ENCODE assay signal across 14 cellular contexts in the genomic region with DNA sequence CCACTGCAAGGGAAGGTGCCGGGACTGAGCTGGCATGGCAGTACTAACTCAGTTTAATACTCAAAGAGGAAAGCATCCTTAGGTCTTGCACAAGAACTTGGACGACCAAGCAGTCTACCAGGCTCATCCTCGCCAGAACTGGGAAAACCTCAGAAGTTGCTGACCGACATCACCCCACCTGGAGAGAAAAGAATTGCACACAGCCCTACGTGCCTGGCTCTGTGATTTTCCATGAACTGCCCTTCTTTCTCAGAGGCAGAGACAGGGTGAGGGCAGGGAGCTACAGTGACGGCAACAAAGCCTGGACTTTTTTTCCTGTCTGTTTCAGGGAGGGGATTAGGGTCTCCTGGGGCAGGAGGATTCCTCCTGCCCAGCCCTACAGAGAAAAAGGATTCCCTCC. TPM values are rescaled to one million over a fixed set of nuclear protein-coding genes. Genes with fewer than 3 reads are reported as not detected.
DNase-seq lines count a peak whose midpoint lies in the region; ATAC-seq, FAIRE-seq and TF ChIP-seq lines count a peak whose summit lies in the region.
"Had no signal": no experiment of that assay in that cellular context is flagged by ENCODE, and none has a peak within 500 bp of the region (broad histone marks: within the 10 kb centered on the region; RNA-seq: fewer than 3 reads in every experiment).

No MANE protein-coding gene starts in this region.

- peak overlapping the region; percentile 3; the same call in 2 of the 3 replicates for H3K4me3 ChIP-seq in A549
- H3K4me3 ChIP-seq in breast epithelium: peak overlapping the region in 1 of 3 donors; percentile 49
- H3K4me3 ChIP-seq in parathyroid adenoma (ENCODE audit: low read depth, low read length): no peak overlapping the region
- H3K4me3 ChIP-seq in small intestine (ENCODE audit: low read depth in 1 of 2, low read length in 2 of 2): no peak overlapping the region
- H3K4me3 ChIP-seq: PC-9, testis had no signal

- H3K27me3 ChIP-seq in breast epithelium (no peaks in the 10 kb centered on the region), parathyroid adenoma (ENCODE audit: control insufficient read depth, insufficient read depth, low read length) (no peaks in the 10 kb centered on the region), small intestine (ENCODE audit: control insufficient read depth in 2 of 2, insufficient read depth in 2 of 2, low read length in 2 of 2) (no peaks in the 10 kb centered on the region)
- H3K27me3 ChIP-seq: neutrophil, testis had no signal

- H3K9ac ChIP-seq in parathyroid adenoma: no peak overlapping the region

- intact Hi-C loops in breast epithelium (cut with DNase I; ENCODE audit: low total_unique reads): no loop called here
- intact Hi-C loops in left cardiac atrium (cut with DNase I): no loop called here

- peak; percentile 16 to 41; a peak in 4 of 6 replicates for ATAC-seq in A549
- peak; percentile 23 to 32 for ATAC-seq in left cardiac atrium
- no peak for ATAC-seq in HG03025 (IDR thresholded peaks at IDR 0.05; ENCODE audit: low FRiP score, unreplicated experiment)

- H3K4me1 ChIP-seq in A549: peaks cover 93% of the 10 kb centered on the region
- H3K4me1 ChIP-seq in breast epithelium: peaks cover 4 to 16% of the 10 kb centered on the region in 2 donors
- H3K4me1 ChIP-seq in parathyroid adenoma: peaks cover 46% of the 10 kb centered on the region
- peaks cover 5 to 14% of the 10 kb centered on the region in 2 donors for H3K4me1 ChIP-seq in small intestine (ENCODE audit: control insufficient read depth in 2 of 2, insufficient read depth in 1 of 2, low read depth in 1 of 2, low read length in 1 of 2)

- no peaks in the 10 kb centered on the region for H3K4me1 Mint-ChIP-seq in activated naive CD8-positive, alpha-beta T cell treated with anti-CD3 and anti-CD28 coated beads for 36 hours

- 46% methylated on average over 6 of the region's 6 CpGs for WGBS in A549 (ENCODE audit: missing lambda C conversion rate)
- WGBS in small intestine, 3 donors: 66 to 74% (median 73%) methylated on average over 6 of the region's 6 CpGs

- no peak for TF ChIP-seq EP300 in A549 (IDR thresholded peaks at IDR 0.05)

- TF ChIP-seq RAD21 in A549 (conservative IDR thresholded peaks at IDR 0.05 in 1 of 2, IDR thresholded peaks at IDR 0.05 in 1 of 2): no peak

- peaks cover 14% of the 10 kb centered on the region for H3K79me2 ChIP-seq in parathyroid adenoma

- FAIRE-seq in A549 (lab: Jason Lieb, UNC): no peak
- no peak for FAIRE-seq in small intestine (lab: Jason Lieb, UNC)
- FAIRE-seq: colon, GM18507 had no signal

- peak overlapping the region; percentile 91 for H3K4me2 ChIP-seq in A549
- peak overlapping the region; percentile 20 for H3K4me2 ChIP-seq in parathyroid adenoma (ENCODE audit: low read length)
- H3K4me2 ChIP-seq: PC-9 had no signal

- H3K36me3 ChIP-seq in breast epithelium: no peaks in the 10 kb centered on the region
- no peaks in the 10 kb centered on the region for H3K36me3 ChIP-seq in parathyroid adenoma (ENCODE audit: control insufficient read depth, insufficient read depth, low read length)
- peaks cover 4 to 18% of the 10 kb centered on the region in 2 donors for H3K36me3 ChIP-seq in small intestine (ENCODE audit: control insufficient read depth in 2 of 2, insufficient read depth in 2 of 2, low read length in 2 of 2)

- TF ChIP-seq CTCF in A549 (IDR thresholded peaks at IDR 0.05) (no peak), breast epithelium (IDR thresholded peaks at IDR 0.05) (peak in 2 of 3 donors; percentile 27 to 28), parathyroid adenoma (IDR thresholded peaks at IDR 0.05) (no peak)

- TF ChIP-seq POLR2A in A549 (IDR thresholded peaks at IDR 0.05; ENCODE audit: low read length) (no peak), breast epithelium (IDR thresholded peaks at IDR 0.05) (no peak)

- H3K9me3 Mint-ChIP-seq in activated naive CD8-positive, alpha-beta T cell treated with anti-CD3 and anti-CD28 coated beads for 36 hours: no peaks in the 10 kb centered on the region

- H3K36me3 Mint-ChIP-seq in activated naive CD8-positive, alpha-beta T cell treated with anti-CD3 and anti-CD28 coated beads for 36 hours: no peaks in the 10 kb centered on the region

- DNase-seq in A549 (ENCODE audit: low read depth in 1 of 2, low spot score in 1 of 2) (no peak), breast epithelium (ENCODE audit: low spot score in 2 of 2) (peak in 1 of 2 donors; percentile 78), left cardiac atrium (no peak), small intestine (no peak)
- DNase-seq in activated naive CD8-positive, alpha-beta T cell treated with anti-CD3 and anti-CD28 coated beads for 36 hours: no peak
- no peak for DNase-seq in activated naive CD4-positive, alpha-beta T cell (lab: John Stamatoyannopoulos, UW)
- DNase-seq: NCI-H2081, PC-9 had no signal

- H3K9me3 ChIP-seq in A549 (no peaks in the 10 kb centered on the region), breast epithelium (no peaks in the 10 kb centered on the region), parathyroid adenoma (ENCODE audit: control insufficient read depth, low read length) (no peaks in the 10 kb centered on the region), small intestine (ENCODE audit: control insufficient read depth, low read depth) (no peaks in the 10 kb centered on the region)
- H3K9me3 ChIP-seq: neutrophil, testis had no signal

- no peak overlapping the region for H2AFZ ChIP-seq in parathyroid adenoma
- H2AFZ ChIP-seq: PC-9 had no signal

- peaks cover 49% of the 10 kb centered on the region for H3K27me3 Mint-ChIP-seq in activated naive CD8-positive, alpha-beta T cell treated with anti-CD3 and anti-CD28 coated beads for 36 hours

- H3K4me3 Mint-ChIP-seq in activated naive CD8-positive, alpha-beta T cell treated with anti-CD3 and anti-CD28 coated beads for 36 hours: no peak overlapping the region

- no peak overlapping the region for H3K27ac Mint-ChIP-seq in activated naive CD8-positive, alpha-beta T cell treated with anti-CD3 and anti-CD28 coated beads for 36 hours

- H3K27ac ChIP-seq in A549: peak overlapping the region; percentile 47 to 82
- peak overlapping the region; percentile 77 to 87 for H3K27ac ChIP-seq in breast epithelium
- peak overlapping the region; percentile 37 for H3K27ac ChIP-seq in parathyroid adenoma
- H3K27ac ChIP-seq in small intestine (ENCODE audit: low read depth in 1 of 2, low read length in 1 of 2): no peak overlapping the region
- H3K27ac ChIP-seq: neutrophil, PC-9 had no signal

- POLR2A ChIA-PET in A549 (lab: Yijun Ruan, JAX): no interaction called here

- CTCF ChIA-PET in A549 (lab: Yijun Ruan, JAX): no interaction called here

TF ChIP-seq in A549, 52 proteins besides CTCF, POLR2A, EP300 and RAD21:
- TF ChIP-seq CEBPB (IDR thresholded peaks at IDR 0.05): peak; percentile 37 to 46; a peak in 1 of 4 replicates
- no peak for TF ChIP-seq NPAS2 (CRISPR knock-in tag; IDR thresholded peaks at IDR 0.05; ENCODE audit: borderline replicate concordance)
- TF ChIP-seq, protein P1, sequence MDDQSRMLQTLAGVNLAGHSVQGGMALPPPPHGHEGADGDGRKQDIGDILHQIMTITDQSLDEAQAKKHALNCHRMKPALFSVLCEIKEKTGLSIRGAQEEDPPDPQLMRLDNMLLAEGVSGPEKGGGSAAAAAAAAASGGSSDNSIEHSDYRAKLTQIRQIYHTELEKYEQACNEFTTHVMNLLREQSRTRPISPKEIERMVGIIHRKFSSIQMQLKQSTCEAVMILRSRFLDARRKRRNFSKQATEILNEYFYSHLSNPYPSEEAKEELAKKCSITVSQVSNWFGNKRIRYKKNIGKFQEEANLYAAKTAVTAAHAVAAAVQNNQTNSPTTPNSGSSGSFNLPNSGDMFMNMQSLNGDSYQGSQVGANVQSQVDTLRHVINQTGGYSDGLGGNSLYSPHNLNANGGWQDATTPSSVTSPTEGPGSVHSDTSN (IDR thresholded peaks at IDR 0.05): no peak

RNA-seq across cellular contexts. Expression of gene JAG1, which starts 8.0 kb away (rescaled TPM):
- 90.0 and 141 TPM in 2 replicates for polyA plus RNA-seq in A549 (2011; rRNA removed)
- 34.0 and 43.4 TPM in 2 replicates for polyA plus RNA-seq in A549 (2012; cell fraction: cytosol; rRNA removed)
- 147 and 253 TPM in 2 replicates for polyA plus RNA-seq in A549 (2012; cell fraction: nucleus; rRNA removed)
- 75.7 to 80.9 TPM (median 80.8 TPM) in 3 replicates for polyA plus RNA-seq in A549 (2017; fragmentation: RNase III; extraction: RNeasy Plus Mini Kit Qiagen cat#74134 plus additional on column Dnase treatment)
- 334 and 370 TPM in 2 replicates for polyA minus RNA-seq in A549 (2011; rRNA and poly(A)+ RNA removed)
- total RNA-seq in breast epithelium: 10 to 100 TPM; 49.0 to 97.9 (median 75.7) TPM
- 10 to 100 TPM; 32.4 to 42.3 TPM for total RNA-seq in left cardiac atrium
- under 1 TPM in 1 of 2 experiments, not detected in 1; 0.19 TPM for total RNA-seq in activated naive CD8-positive, alpha-beta T cell treated with anti-CD3 and anti-CD28 coated beads for 36 hours
- polyA plus RNA-seq in small intestine: 10 to 100 TPM in 2 of 3 donors, 1 to 10 TPM in 1; 6.3 to 18.7 (median 12.7) TPM

Comparison
In these comparisons a context has a peak if more than half of its experiments do, and no peak if none do; other contexts are left out.
1. H3K27ac ChIP-seq: peak in A549 (2 of 2), breast epithelium (2 of 2) and parathyroid adenoma (single experiment); none in small intestine (0 of 2).
2. CTCF ChIP-seq: peak in breast epithelium (2 of 3); none in A549 (single experiment) and parathyroid adenoma (single experiment).
3. RNA of gene JAG1, which starts 8.0 kb away (total RNA-seq): 49.0 to 97.9 TPM in breast epithelium and 32.4 to 42.3 TPM in left cardiac atrium; 0.19 TPM in activated naive CD8-positive, alpha-beta T cell treated with anti-CD3 and anti-CD28 coated beads for 36 hours; every median in the first group is over 10 times any median in the second.